15 cellular contexts compared by ENCODE assay signal in the genomic region with DNA sequence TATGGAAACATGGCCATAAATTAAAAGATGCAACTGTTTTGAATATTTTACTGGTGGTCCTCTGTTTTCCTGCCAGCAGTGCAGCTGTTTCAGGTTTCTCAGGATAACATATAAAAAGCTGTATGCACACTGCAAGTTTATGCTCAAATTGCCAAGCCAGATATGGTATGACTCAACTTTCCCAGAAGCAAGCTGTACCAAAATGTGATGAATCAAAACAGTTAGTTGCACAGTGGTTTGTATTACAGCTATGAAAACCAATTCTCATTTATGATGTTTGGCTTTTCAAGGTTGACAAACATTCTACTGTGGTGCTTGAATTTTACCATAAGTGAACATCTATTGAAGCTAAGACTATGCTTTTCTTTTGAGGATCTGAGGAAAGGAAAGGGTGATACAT. TPM values are rescaled to one million over a fixed set of nuclear protein-coding genes. Genes with fewer than 3 reads are reported as not detected.
DNase-seq lines count a peak whose midpoint lies in the region; TF ChIP-seq lines count a peak whose summit lies in the region.
"Had no signal": no experiment of that assay in that cellular context is flagged by ENCODE, and none has a peak within 500 bp of the region (broad histone marks: within the 10 kb centered on the region; RNA-seq: fewer than 3 reads in every experiment).

No MANE protein-coding gene starts in this region.

- no peak overlapping the region for H3K4me3 ChIP-seq in AG04449 (ENCODE audit: low read depth, low read length)
- H3K4me3 ChIP-seq in dorsolateral prefrontal cortex = no peak overlapping the region
- H3K4me3 ChIP-seq: heart right ventricle, right lobe of liver had no signal

- POLR2A ChIA-PET in AG04449 (lab: Yijun Ruan, JAX) = interaction anchor here (1.7 kb wide), 1 partner anchor 15 kb away, joined by 6 read pairs; the partner anchor contains the start of genes SLC38A6 and TRMT5

- no peaks in the 10 kb centered on the region for H3K27me3 ChIP-seq in dorsolateral prefrontal cortex
- H3K27me3 ChIP-seq: heart right ventricle, right lobe of liver had no signal

- CTCF ChIA-PET in AG04449 (lab: Yijun Ruan, JAX) = no interaction called here

- H3K27ac ChIP-seq in dorsolateral prefrontal cortex = no peak overlapping the region
- H3K27ac ChIP-seq: heart right ventricle, right lobe of liver had no signal

- TF ChIP-seq CTCF in AG04449 (IDR thresholded peaks at IDR 0.05; ENCODE audit: insufficient read depth, low read length, missing control alignments) = no peak
- no peak for TF ChIP-seq CTCF in dorsolateral prefrontal cortex (IDR thresholded peaks at IDR 0.05 in 54 of 56, conservative IDR thresholded peaks at IDR 0.05 in 2 of 56; ENCODE audit: low read depth in 1 of 56, partially characterized antibody in 56 of 56)

- DNase-seq in AG04449 (ENCODE audit: low read depth, low spot score) = peak; percentile 61
- DNase-seq in H4 (ENCODE audit: low spot score) = peak; percentile 19
- DNase-seq in amniotic epithelial cell (ENCODE audit: low read depth) = peak; percentile 79
- peak; percentile 12 for DNase-seq in glomerular visceral epithelial cell (ENCODE audit: extremely low spot score)
- DNase-seq in retina = no peak
- no peak for DNase-seq in NCI-H1417 (lab: John Stamatoyannopoulos, UW)
- no peak for DNase-seq in dorsolateral prefrontal cortex
- DNase-seq in SW480 (ENCODE audit: low spot score) = no peak
- DNase-seq: activated CD8-positive, alpha-beta memory T cell treated with anti-CD3 and anti-CD28 coated beads, Interleukin-2, amount 50 U/mL, for 48 hours; CD4-positive, alpha-beta T cell; cerebellar nuclear complex; heart right ventricle; NCI-H2107; right lobe of liver; trophoblast cell had no signal

- intact Hi-C loops in dorsolateral prefrontal cortex (cut with DNase I) = no loop called here

RNA-seq across cellular contexts. Expression of gene TRMT5, which starts 15.5 kb away (rescaled TPM):
- total RNA-seq in H4 (2014; rRNA removed; shearing (Covaris generic)) = 18.6 and 29.4 TPM in 2 replicates
- total RNA-seq in dorsolateral prefrontal cortex = 10 to 100 TPM in 106 of 120 experiments, 1 to 10 TPM in 14; 6.8 to 21.8 (median 12.5) TPM

RNA-seq across cellular contexts. Expression of gene SLC38A6, which starts 15.6 kb away (rescaled TPM):
- total RNA-seq in H4 (2014; rRNA removed; shearing (Covaris generic)) = 43.7 and 45.2 TPM in 2 replicates
- 10 to 100 TPM; 28.6 to 67.0 (median 46.5) TPM for total RNA-seq in dorsolateral prefrontal cortex

Comparison
In these comparisons a context has a peak if more than half of its experiments do, and no peak if none do; other contexts are left out.
1. DNase-seq: peak in AG04449 (single experiment), H4 (single experiment), amniotic epithelial cell (single experiment) and glomerular visceral epithelial cell (single experiment); none in retina (single experiment), NCI-H1417 (0 of 3), dorsolateral prefrontal cortex (0 of 10) and SW480 (single experiment).